Comparison of ENCODE assay signal across 12 cellular contexts in the genomic region with DNA sequence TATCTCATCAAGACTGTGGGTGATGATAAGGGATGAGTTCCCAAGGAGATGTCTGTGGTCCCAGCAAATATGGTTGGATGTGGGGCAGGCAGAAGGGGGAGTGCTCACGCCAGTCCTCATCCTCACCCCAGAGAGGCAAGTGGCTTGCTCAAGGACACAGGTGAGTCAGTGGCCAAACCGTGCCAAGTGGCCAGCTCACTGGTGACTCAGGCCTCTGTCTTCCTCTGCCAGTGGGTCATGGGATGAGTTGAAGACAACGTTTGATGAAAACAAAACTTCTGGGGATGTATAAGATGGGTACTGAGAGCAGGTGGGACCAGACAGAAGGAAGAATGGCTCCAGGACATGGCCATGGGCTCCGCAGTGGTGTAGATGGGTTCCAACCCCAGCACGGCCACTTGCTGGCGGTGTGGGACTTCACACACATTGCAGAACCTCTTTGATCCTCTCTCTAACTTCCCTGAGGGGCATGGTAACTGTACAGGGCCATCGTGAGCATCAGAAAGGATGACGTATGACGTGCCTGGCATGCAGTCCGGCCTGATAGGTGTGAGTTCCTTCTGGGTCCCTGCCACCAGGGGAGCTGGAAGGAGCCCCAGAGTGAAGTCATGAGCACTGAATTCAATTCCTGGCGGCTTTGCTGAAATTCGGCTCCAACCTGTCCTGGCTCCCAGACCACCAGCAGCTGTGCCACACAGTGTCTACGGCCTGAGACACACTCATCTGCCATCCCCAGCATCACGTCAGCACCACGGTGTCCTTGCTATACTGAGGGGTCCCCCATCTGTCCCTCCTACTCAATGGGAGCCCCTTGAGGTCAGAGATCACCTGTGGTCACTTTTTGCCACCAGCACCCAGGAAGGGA. TPM values are rescaled to one million over a fixed set of nuclear protein-coding genes. Genes with fewer than 3 reads are reported as not detected.
DNase-seq lines count a peak whose midpoint lies in the region; ATAC-seq and TF ChIP-seq lines count a peak whose summit lies in the region.
"Had no signal": no experiment of that assay in that cellular context is flagged by ENCODE, and none has a peak within 500 bp of the region (broad histone marks: within the 10 kb centered on the region; RNA-seq: fewer than 3 reads in every experiment).

No MANE protein-coding gene starts in this region.

- no peak overlapping the region for H3K4me3 Mint-ChIP-seq in CD8-positive, alpha-beta T cell
- H3K4me3 Mint-ChIP-seq: central memory CD8-positive, alpha-beta T cell; mesothelial cell of epicardium had no signal

- H3K9ac ChIP-seq in trophoblast cell (ENCODE audit: low read length): no peak overlapping the region

- no peak overlapping the region for H3K4ac ChIP-seq in trophoblast cell (ENCODE audit: low read depth, low read length)

- peak overlapping the region; percentile 64 for H2BK120ac ChIP-seq in trophoblast cell (ENCODE audit: insufficient read depth, low read length, poor library complexity)

- no peak for ATAC-seq in CD8-positive, alpha-beta T cell

- peak overlapping the region; percentile 86 for H3K27ac ChIP-seq in PC-9
- H3K27ac ChIP-seq in trophoblast cell (ENCODE audit: low read depth, low read length): no peak overlapping the region
- no peak overlapping the region for H3K27ac ChIP-seq in CD8-positive, alpha-beta T cell (ENCODE audit: low read depth, low read length)
- H3K27ac ChIP-seq: upper lobe of left lung had no signal

- H3K36me3 Mint-ChIP-seq in CD8-positive, alpha-beta T cell: no peaks in the 10 kb centered on the region
- H3K36me3 Mint-ChIP-seq: mesothelial cell of epicardium had no signal

- POLR2A ChIA-PET in PC-9 (lab: Charles Lee; ENCODE audit: unreplicated experiment): interaction anchor here (0.5 to 0.6 kb wide), 2 partner anchors 17 to 1634 kb away, joined by 3 read pairs; no protein-coding TSS in a partner anchor
- POLR2A ChIA-PET in CD8-positive, alpha-beta T cell (lab: Charles Lee): no interaction called here

- peak overlapping the region; percentile 90 for H2AK5ac ChIP-seq in trophoblast cell (ENCODE audit: low read length)

- no peak overlapping the region for H3K4me3 ChIP-seq in PC-9
- no peak overlapping the region for H3K4me3 ChIP-seq in epithelial cell of esophagus (ENCODE audit: low read length)
- no peak overlapping the region for H3K4me3 ChIP-seq in trophoblast cell (ENCODE audit: low read depth, low read length)
- H3K4me3 ChIP-seq in CD8-positive, alpha-beta T cell (ENCODE audit: low read depth, low read length): no peak overlapping the region
- H3K4me3 ChIP-seq: upper lobe of left lung had no signal

- H2AFZ ChIP-seq in PC-9: no peak overlapping the region
- no peak overlapping the region for H2AFZ ChIP-seq in trophoblast cell (ENCODE audit: insufficient read depth, low read length, poor library complexity)

- peak overlapping the region; percentile 55 for H2BK12ac ChIP-seq in trophoblast cell (ENCODE audit: low read length)

- CTCF ChIA-PET in PC-9 (lab: Charles Lee): interaction anchor here (0.6 to 1.4 kb wide), 4 partner anchors 8 to 122 kb away, joined by 3 to 8 read pairs (median 4); no protein-coding TSS in a partner anchor
- CTCF ChIA-PET in CD8-positive, alpha-beta T cell (lab: Charles Lee): no interaction called here

- no peaks in the 10 kb centered on the region for H3K9me3 ChIP-seq in PC-9 (ENCODE audit: insufficient read depth, low read depth)
- no peaks in the 10 kb centered on the region for H3K9me3 ChIP-seq in trophoblast cell (ENCODE audit: insufficient read depth, low read depth, low read length)
- H3K9me3 ChIP-seq in CD8-positive, alpha-beta T cell (ENCODE audit: low read length): no peaks in the 10 kb centered on the region
- H3K9me3 ChIP-seq: upper lobe of left lung had no signal

- TF ChIP-seq CTCF in PC-9 (conservative IDR thresholded peaks at IDR 0.05) (peak; percentile 45), epithelial cell of esophagus (IDR thresholded peaks at IDR 0.05; ENCODE audit: insufficient read depth, low read depth, low read length, missing control alignments) (no peak)
- TF ChIP-seq CTCF in CD8-positive, alpha-beta T cell (IDR thresholded peaks at IDR 0.05): no peak

- peaks cover 5% of the 10 kb centered on the region for H3K9me3 Mint-ChIP-seq in CD8-positive, alpha-beta T cell
- H3K9me3 Mint-ChIP-seq: central memory CD8-positive, alpha-beta T cell; mesothelial cell of epicardium had no signal

- H3K27ac Mint-ChIP-seq in CD8-positive, alpha-beta T cell: no peak overlapping the region

- no peak overlapping the region for H3K18ac ChIP-seq in trophoblast cell (ENCODE audit: low read length)

- H4K12ac ChIP-seq in trophoblast cell (ENCODE audit: low read depth, low read length): no peak overlapping the region

- H4K8ac ChIP-seq in trophoblast cell (ENCODE audit: low read depth, low read length): no peak overlapping the region

- peaks cover 45% of the 10 kb centered on the region for H3K79me1 ChIP-seq in trophoblast cell (ENCODE audit: low read length)

- H3F3A ChIP-seq in PC-9 (ENCODE audit: insufficient read depth, low read depth): peaks cover 34% of the 10 kb centered on the region

- no peaks in the 10 kb centered on the region for H3K9me2 ChIP-seq in PC-9 (ENCODE audit: insufficient read depth)

- H3K4me2 ChIP-seq in PC-9 (peak overlapping the region; percentile 68), trophoblast cell (ENCODE audit: low read length) (no peak overlapping the region)

- intact Hi-C loops in PC-9 (cut with micrococcal nuclease; ENCODE audit: unreplicated experiment): loop anchor here (2.0 to 5.0 kb wide), 2 partner anchors 56 to 112 kb away; no protein-coding TSS in a partner anchor
- intact Hi-C loops in CD8-positive, alpha-beta T cell (cut with DNase I, micrococcal nuclease): no loop called here

- no peaks in the 10 kb centered on the region for H3K79me2 ChIP-seq in PC-9 (ENCODE audit: low read depth)
- peaks cover 3% of the 10 kb centered on the region for H3K79me2 ChIP-seq in trophoblast cell (ENCODE audit: control insufficient read depth, insufficient read depth, low read length, poor library complexity)

- H2BK5ac ChIP-seq in trophoblast cell (ENCODE audit: low read depth, low read length, poor library complexity): no peak overlapping the region

- peak overlapping the region; percentile 22 for H3K14ac ChIP-seq in trophoblast cell (ENCODE audit: low read length)

- H3K27me3 Mint-ChIP-seq in CD8-positive, alpha-beta T cell (ENCODE audit: low read depth): no peaks in the 10 kb centered on the region

- H3K36me3 ChIP-seq in PC-9 (ENCODE audit: low read depth) (no peaks in the 10 kb centered on the region), trophoblast cell (ENCODE audit: control insufficient read depth in 1 of 2, insufficient read depth in 2 of 2, low read length in 2 of 2) (no peaks in the 10 kb centered on the region)
- H3K36me3 ChIP-seq in CD8-positive, alpha-beta T cell (ENCODE audit: insufficient read depth, low read length): no peaks in the 10 kb centered on the region
- H3K36me3 ChIP-seq: upper lobe of left lung had no signal

- no peaks in the 10 kb centered on the region for H4K20me1 ChIP-seq in PC-9 (ENCODE audit: insufficient read depth)

- H3K23ac ChIP-seq in trophoblast cell (ENCODE audit: low read length): no peak overlapping the region

- peak; percentile 92 for DNase-seq in Daoy (ENCODE audit: low read depth)
- peak; percentile 83 to 93 for DNase-seq in PC-9
- peak; percentile 79 for DNase-seq in epithelial cell of esophagus (ENCODE audit: low read depth)
- peak; percentile 95 to 97 for DNase-seq in trophoblast cell
- DNase-seq in stimulated activated CD4-positive, alpha-beta T cell treated with anti-CD3 and anti-CD28 coated beads, Interleukin-4, amount 100 ng/mL, for 24 hours: no peak
- DNase-seq in CD8-positive, alpha-beta T cell: no peak
- no peak for DNase-seq in islet precursor cell
- no peak for DNase-seq in activated CD4-positive, alpha-beta T cell treated with anti-CD3 and anti-CD28 coated beads, Interleukin-2, amount 50 U/mL, for 1 hour
- DNase-seq: NCI-H146 had no signal

- no CpG with 5 or more reads among the region's 15 CpGs for WGBS in trophoblast cell (ENCODE audit: extremely low coverage, insufficient coverage, insufficient read length)

- TSS peak; percentile 27 for BruUV-seq in PC-9 (replicated peaks; lab: Mats Ljungman, UMichigan)

- H3K27me3 ChIP-seq in PC-9 (ENCODE audit: insufficient read depth, low read depth) (no peaks in the 10 kb centered on the region), trophoblast cell (ENCODE audit: insufficient read depth, low read length) (no peaks in the 10 kb centered on the region)
- no peaks in the 10 kb centered on the region for H3K27me3 ChIP-seq in CD8-positive, alpha-beta T cell (ENCODE audit: insufficient read depth, low read length)
- H3K27me3 ChIP-seq: upper lobe of left lung had no signal

- peaks cover 5% of the 10 kb centered on the region for H3K4me1 Mint-ChIP-seq in CD8-positive, alpha-beta T cell (ENCODE audit: low read depth)
- H3K4me1 Mint-ChIP-seq: central memory CD8-positive, alpha-beta T cell had no signal

- peak overlapping the region; percentile 64 for H4K91ac ChIP-seq in trophoblast cell (ENCODE audit: low read depth, low read length)

- peaks cover 67% of the 10 kb centered on the region for H3K4me1 ChIP-seq in PC-9 (replicated peaks; ENCODE audit: insufficient read depth)
- peaks cover 35 to 38% of the 10 kb centered on the region in 2 experiments for H3K4me1 ChIP-seq in trophoblast cell (ENCODE audit: control insufficient read depth in 1 of 2, insufficient read depth in 2 of 2, low read length in 2 of 2)
- H3K4me1 ChIP-seq in CD8-positive, alpha-beta T cell (ENCODE audit: insufficient read depth, low read length): no peaks in the 10 kb centered on the region

RNA-seq across cellular contexts. Expression of a gene that starts 41.3 kb away (rescaled TPM):
- total RNA-seq in Daoy (2014; rRNA removed; shearing (Covaris generic)): not detected in 2 replicates
- 56.6 and 68.2 TPM in 2 replicates for total RNA-seq in PC-9 (2021)
- polyA plus RNA-seq in trophoblast cell (2013): 13.9 and 15.5 TPM in 2 replicates
- not detected for total RNA-seq in CD8-positive, alpha-beta T cell

RNA-seq across cellular contexts. Expression of a gene that starts 53.6 kb away (rescaled TPM):
- 0.80 and 0.83 TPM in 2 replicates for total RNA-seq in Daoy (2014; rRNA removed; shearing (Covaris generic))
- 9.1 and 12.1 TPM in 2 replicates for total RNA-seq in PC-9 (2021)
- polyA plus RNA-seq in trophoblast cell (2013): 41.6 and 41.8 TPM in 2 replicates
- not detected for total RNA-seq in CD8-positive, alpha-beta T cell

Comparison
In these comparisons a context has a peak if more than half of its experiments do, and no peak if none do; other contexts are left out.
1. DNase-seq: peak in Daoy (single experiment), PC-9 (2 of 2), epithelial cell of esophagus (single experiment) and trophoblast cell (2 of 2); none in stimulated activated CD4-positive, alpha-beta T cell treated with anti-CD3 and anti-CD28 coated beads, Interleukin-4, amount 100 ng/mL, for 24 hours (single experiment), CD8-positive, alpha-beta T cell (0 of 7), islet precursor cell (single experiment) and activated CD4-positive, alpha-beta T cell treated with anti-CD3 and anti-CD28 coated beads, Interleukin-2, amount 50 U/mL, for 1 hour (single experiment).
2. RNA of a gene that starts 41.3 kb away (total RNA-seq): 56.6 to 68.2 TPM in PC-9; not detected in Daoy and not detected in CD8-positive, alpha-beta T cell; every median in the first group is over 10 times any median in the second.